20 cellular contexts compared by ENCODE assay signal in the genomic region with DNA sequence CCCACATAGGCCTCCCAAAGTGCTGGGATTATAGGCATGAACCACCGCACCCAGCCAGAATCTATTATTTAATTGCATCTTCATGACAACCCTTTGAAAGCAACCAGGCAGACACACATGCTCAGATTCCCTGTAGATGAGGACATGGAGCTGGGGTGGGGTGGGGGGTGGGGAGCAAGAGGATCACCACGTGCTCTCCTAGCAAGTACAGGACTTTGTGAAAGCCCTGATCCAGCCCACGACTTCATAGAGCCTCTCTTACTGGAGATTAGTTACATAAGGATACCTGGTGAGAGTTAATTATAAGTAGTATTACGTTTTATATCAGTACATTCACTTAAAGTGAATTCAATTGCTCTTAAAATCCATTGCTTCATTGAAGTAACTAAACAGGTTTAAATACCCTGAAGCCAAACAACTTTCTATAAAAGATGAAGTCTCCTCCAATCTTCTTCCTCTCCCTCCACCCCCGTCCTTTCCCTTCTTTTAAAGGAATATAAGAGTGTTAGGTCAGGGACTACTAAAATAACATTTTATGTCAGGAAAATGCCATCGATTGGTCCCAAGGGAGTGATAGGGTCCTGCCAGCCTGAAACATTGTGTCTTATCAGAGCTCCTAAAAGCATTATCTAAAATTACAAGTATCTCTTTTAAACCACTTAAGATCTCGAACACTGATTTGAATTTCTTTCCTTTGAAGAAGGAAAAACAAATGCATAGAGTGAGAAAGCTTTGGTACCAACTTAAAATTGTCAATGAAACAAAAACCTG.
"Had no signal": no experiment of that assay in that cellular context is flagged by ENCODE, and none has a peak within 500 bp of the region (broad histone marks: within the 10 kb centered on the region; RNA-seq: fewer than 3 reads in every experiment).

No MANE protein-coding gene starts in this region.

- DNase-seq: activated T-cell treated with anti-CD3 and anti-CD28 coated beads, Interleukin-2, amount 50 U/mL, for 1 hour; effector CD8-positive, alpha-beta T cell; kidney; midbrain; sigmoid colon; stimulated activated CD4-positive, alpha-beta T cell treated with anti-CD3 and anti-CD28 coated beads, Interleukin-15, amount 100 ng/mL, for 24 hours; stomach; transverse colon had no signal

- H3K4me3 Mint-ChIP-seq: activated T-helper 17 cell treated with anti-CD3 and anti-CD28 coated beads, Interleukin-2, amount 50 U/mL, for 72 hours; dendritic cell treated with granulocyte-macrophage colony-stimulating factor and Interleukin-4, amounts not matched to agents 40 ng/mL and 50 ng/mL, for 4 days; stimulated activated memory B cell treated with anti-CD40 and anti-IgM and Interleukin-4, amounts not matched to agents 10 μg/mL and 1 μg/mL and 100 μg/mL, for 72 hours; T-helper 2 cell treated with Interferon-gamma antibody and Interleukin-4, amounts not matched to agents 5 μg/mL and 100 μg/mL, for 36 hours had no signal

- H3K27ac ChIP-seq: ascending aorta, brain microvascular endothelial cell, foreskin keratinocyte, sigmoid colon, stomach, suprapubic skin, transverse colon, vagina, VCaP had no signal

- H3K4me3 ChIP-seq: ascending aorta, sigmoid colon, smooth muscle cell, stomach, suprapubic skin, transverse colon, vagina had no signal

- H3K4me1 Mint-ChIP-seq: activated T-helper 17 cell treated with anti-CD3 and anti-CD28 coated beads, Interleukin-2, amount 50 U/mL, for 72 hours had no signal

- H3K27me3 ChIP-seq: ascending aorta, brain microvascular endothelial cell, foreskin keratinocyte, sigmoid colon, stomach, suprapubic skin, transverse colon, vagina had no signal

- H3K36me3 ChIP-seq: ascending aorta, brain microvascular endothelial cell, transverse colon, vagina had no signal

- H3K27ac Mint-ChIP-seq: activated naive CD4-positive, alpha-beta T cell treated with anti-CD3 and anti-CD28 coated beads, Interleukin-2, amount 50 U/mL, for 72 hours; activated T-helper 17 cell treated with anti-CD3 and anti-CD28 coated beads, Interleukin-2, amount 50 U/mL, for 72 hours; dendritic cell treated with granulocyte-macrophage colony-stimulating factor and Interleukin-4, amounts not matched to agents 40 ng/mL and 50 ng/mL, for 4 days; stimulated activated memory B cell treated with anti-CD40 and anti-IgM and Interleukin-4, amounts not matched to agents 10 μg/mL and 1 μg/mL and 100 μg/mL, for 72 hours; T-helper 2 cell treated with Interferon-gamma antibody and Interleukin-4, amounts not matched to agents 5 μg/mL and 100 μg/mL, for 36 hours had no signal

- H3K27me3 Mint-ChIP-seq: activated T-helper 17 cell treated with anti-CD3 and anti-CD28 coated beads, Interleukin-2, amount 50 U/mL, for 72 hours; dendritic cell treated with granulocyte-macrophage colony-stimulating factor and Interleukin-4, amounts not matched to agents 40 ng/mL and 50 ng/mL, for 4 days; stimulated activated memory B cell treated with anti-CD40 and anti-IgM and Interleukin-4, amounts not matched to agents 10 μg/mL and 1 μg/mL and 100 μg/mL, for 72 hours had no signal

- H3K36me3 Mint-ChIP-seq: activated naive CD4-positive, alpha-beta T cell treated with anti-CD3 and anti-CD28 coated beads, Interleukin-2, amount 50 U/mL, for 72 hours; stimulated activated memory B cell treated with anti-CD40 and anti-IgM and Interleukin-4, amounts not matched to agents 10 μg/mL and 1 μg/mL and 100 μg/mL, for 72 hours had no signal

- H3K9me3 ChIP-seq: ascending aorta, sigmoid colon, stomach, suprapubic skin, transverse colon, vagina had no signal

- ATAC-seq: activated naive CD4-positive, alpha-beta T cell treated with anti-CD3 and anti-CD28 coated beads, Interleukin-2, amount 50 U/mL, for 72 hours; activated T-helper 17 cell treated with anti-CD3 and anti-CD28 coated beads, Interleukin-2, amount 50 U/mL, for 72 hours; stimulated activated memory B cell treated with anti-CD40 and anti-IgM and Interleukin-4, amounts not matched to agents 10 μg/mL and 1 μg/mL and 100 μg/mL, for 72 hours had no signal

- H3K9me3 Mint-ChIP-seq: activated naive CD4-positive, alpha-beta T cell treated with anti-CD3 and anti-CD28 coated beads, Interleukin-2, amount 50 U/mL, for 72 hours; activated T-helper 17 cell treated with anti-CD3 and anti-CD28 coated beads, Interleukin-2, amount 50 U/mL, for 72 hours; dendritic cell treated with granulocyte-macrophage colony-stimulating factor and Interleukin-4, amounts not matched to agents 40 ng/mL and 50 ng/mL, for 4 days; stimulated activated memory B cell treated with anti-CD40 and anti-IgM and Interleukin-4, amounts not matched to agents 10 μg/mL and 1 μg/mL and 100 μg/mL, for 72 hours; T-helper 2 cell treated with Interferon-gamma antibody and Interleukin-4, amounts not matched to agents 5 μg/mL and 100 μg/mL, for 36 hours had no signal

- H3K4me1 ChIP-seq: vagina had no signal
